In genomic region chr15:69478259-69478687, GRCh38 we compare ENCODE assay signal across 8 cellular contexts. TPM values are rescaled to one million over a fixed set of nuclear protein-coding genes. Genes with fewer than 3 reads are reported as not detected.
DNase-seq lines count a peak whose midpoint lies in the region; ATAC-seq, FAIRE-seq and TF ChIP-seq lines count a peak whose summit lies in the region.

No MANE protein-coding gene starts in this region.

- H3K27ac Mint-ChIP-seq in activated CD4-positive, alpha-beta memory T cell treated with anti-CD3 and anti-CD28 coated beads, Interleukin-2, amount 10 ng/mL, durations not matched to agents 7 days and 5 days: no peak overlapping the region

- H3K9ac ChIP-seq in neuronal stem cell (ENCODE audit: low read depth, low read length, poor library complexity): no peak overlapping the region

- H3K4me1 ChIP-seq in neuronal stem cell (ENCODE audit: control insufficient read depth in 2 of 2, insufficient read depth in 1 of 2, low read depth in 1 of 2, low read length in 2 of 2): no peaks in the 10 kb centered on the region

- no peaks in the 10 kb centered on the region for H3K36me3 Mint-ChIP-seq in activated CD4-positive, alpha-beta memory T cell treated with anti-CD3 and anti-CD28 coated beads, Interleukin-2, amount 10 ng/mL, durations not matched to agents 7 days and 5 days (ENCODE audit: low read depth)

- FAIRE-seq in GM12892 (lab: Jason Lieb, UNC): peak; percentile 21

- WGBS in neuronal stem cell (ENCODE audit: extremely low coverage in 2 of 2, insufficient read length in 2 of 2, insufficient replicate concordance in 1 of 2), 2 donors: no CpG with 5 or more reads among the region's 12 CpGs

- no peak overlapping the region for H2BK12ac ChIP-seq in neuronal stem cell (ENCODE audit: low read length)

- no peak overlapping the region for H3K14ac ChIP-seq in neuronal stem cell (ENCODE audit: low read length)

- CTCF ChIA-PET in AG04450 (lab: Charles Lee): interaction anchor here (0.5 to 3.6 kb wide), 19 partner anchors 9 to 1204 kb away, joined by 3 to 25 read pairs (median 4); no protein-coding TSS in a partner anchor
- CTCF ChIA-PET in activated CD4-positive, alpha-beta memory T cell treated with anti-CD3 and anti-CD28 coated beads, Interleukin-2, amount 10 ng/mL, durations not matched to agents 7 days and 5 days (lab: Charles Lee): interaction anchor here (0.7 to 1.3 kb wide), 8 partner anchors 15 to 988 kb away, joined by 3 to 5 read pairs (median 4); partner anchors contain the start of gene TLE3

- H3K4me3 ChIP-seq in AG04450 (ENCODE audit: low read depth, low read length) (no peak overlapping the region), neuronal stem cell (ENCODE audit: low read length in 2 of 2) (no peak overlapping the region)

- H4K8ac ChIP-seq in neuronal stem cell (ENCODE audit: low read depth, low read length): no peak overlapping the region

- H2AFZ ChIP-seq in neuronal stem cell (ENCODE audit: low read length): no peak overlapping the region

- H3K27me3 Mint-ChIP-seq in activated CD4-positive, alpha-beta memory T cell treated with anti-CD3 and anti-CD28 coated beads, Interleukin-2, amount 10 ng/mL, durations not matched to agents 7 days and 5 days: peaks cover 13% of the 10 kb centered on the region

- H3K27me3 ChIP-seq in AG04450 (ENCODE audit: control insufficient read depth, insufficient read depth, low read length) (peaks cover 18% of the 10 kb centered on the region), neuronal stem cell (ENCODE audit: control insufficient read depth in 3 of 3, insufficient read depth in 3 of 3, low read depth in 1 of 3, low read length in 3 of 3) (peaks cover 0 to 5% (median 0%) of the 10 kb centered on the region in 3 experiments)

- H3K27ac ChIP-seq in AG04450 (ENCODE audit: low read depth, low read length): no peak overlapping the region
- H3K27ac ChIP-seq in neuronal stem cell (replicated peaks; ENCODE audit: low read length): no peak overlapping the region

- TF ChIP-seq POLR2A in GM12892 (IDR thresholded peaks at IDR 0.05; ENCODE audit: low read depth, low read length): no peak
- TF ChIP-seq POLR2A in GM18505 (IDR thresholded peaks at IDR 0.05; ENCODE audit: borderline replicate concordance, extremely low read depth, insufficient read depth, insufficient read length): no peak

- H2BK15ac ChIP-seq in neuronal stem cell (ENCODE audit: low read length): no peak overlapping the region

- no peak overlapping the region for H2AK5ac ChIP-seq in neuronal stem cell (ENCODE audit: low read depth, low read length)

- peaks cover 11% of the 10 kb centered on the region for H3K9me3 Mint-ChIP-seq in activated CD4-positive, alpha-beta memory T cell treated with anti-CD3 and anti-CD28 coated beads, Interleukin-2, amount 10 ng/mL, durations not matched to agents 7 days and 5 days

- POLR2A ChIA-PET in AG04450 (lab: Yijun Ruan, JAX): no interaction called here
- POLR2A ChIA-PET in activated CD4-positive, alpha-beta memory T cell treated with anti-CD3 and anti-CD28 coated beads, Interleukin-2, amount 10 ng/mL, durations not matched to agents 7 days and 5 days (lab: Charles Lee): no interaction called here

- H3K4ac ChIP-seq in neuronal stem cell (ENCODE audit: low read length): no peak overlapping the region

- TF ChIP-seq CTCF in AG04450 (IDR thresholded peaks at IDR 0.05; ENCODE audit: low read depth, low read length): peak; percentile 88

- no peak overlapping the region for H4K91ac ChIP-seq in neuronal stem cell (ENCODE audit: low read depth, low read length, poor library complexity)

- H2BK5ac ChIP-seq in neuronal stem cell (ENCODE audit: low read length): no peak overlapping the region

- ATAC-seq in GM18505 (IDR thresholded peaks at IDR 0.05; ENCODE audit: unreplicated experiment) (no peak), GM19455 (IDR thresholded peaks at IDR 0.05; ENCODE audit: unreplicated experiment) (no peak)

- no peak overlapping the region for H3K23ac ChIP-seq in neuronal stem cell (ENCODE audit: low read depth, low read length, poor library complexity)

- no peak overlapping the region for H3K4me2 ChIP-seq in neuronal stem cell (ENCODE audit: insufficient read depth, low read length, poor library complexity, severe bottlenecking)

- no peaks in the 10 kb centered on the region for H3K79me1 ChIP-seq in neuronal stem cell (ENCODE audit: low read depth, low read length)

- DNase-seq in AG04450 (ENCODE audit: low read depth, low spot score) (no peak), GM12892 (ENCODE audit: insufficient read length) (no peak), NCI-H2227 (lab: John Stamatoyannopoulos, UW; ENCODE audit: unreplicated experiment) (peak; percentile 59), fibroblast of peridontal ligament (ENCODE audit: extremely low read depth) (peak; percentile 34), neuronal stem cell (ENCODE audit: low spot score) (peak; percentile 70)
- peak; percentile 33 for DNase-seq in activated CD4-positive, alpha-beta memory T cell treated with anti-CD3 and anti-CD28 coated beads, Interleukin-2, amount 10 ng/mL, durations not matched to agents 7 days and 5 days

- H3K4me3 Mint-ChIP-seq in activated CD4-positive, alpha-beta memory T cell treated with anti-CD3 and anti-CD28 coated beads, Interleukin-2, amount 10 ng/mL, durations not matched to agents 7 days and 5 days: no peak overlapping the region

- H3K18ac ChIP-seq in neuronal stem cell (ENCODE audit: low read length): no peak overlapping the region

- H3K36me3 ChIP-seq in neuronal stem cell (replicated peaks in 1 of 2; ENCODE audit: control insufficient read depth in 2 of 2, insufficient read depth in 2 of 2, low read length in 2 of 2): peaks cover 0 to 1% of the 10 kb centered on the region in 2 donors

- no peaks in the 10 kb centered on the region for H3K4me1 Mint-ChIP-seq in activated CD4-positive, alpha-beta memory T cell treated with anti-CD3 and anti-CD28 coated beads, Interleukin-2, amount 10 ng/mL, durations not matched to agents 7 days and 5 days

- H2BK120ac ChIP-seq in neuronal stem cell (ENCODE audit: low read depth, low read length): no peak overlapping the region

- no peaks in the 10 kb centered on the region; the same call in 1 of the 2 replicates for H3K9me3 ChIP-seq in AG04450 (ENCODE audit: control insufficient read depth, insufficient read depth, low read length)
- H3K9me3 ChIP-seq in neuronal stem cell (replicated peaks in 1 of 2; ENCODE audit: control insufficient read depth in 2 of 2, insufficient read depth in 1 of 2, low read depth in 1 of 2, low read length in 2 of 2): peaks cover 0 to 2% of the 10 kb centered on the region in 2 donors

RNA-seq across cellular contexts. Expression of gene RPLP1, which starts 25.7 kb away (rescaled TPM):
- 722 and 1,256 TPM in 2 replicates for polyA plus RNA-seq in AG04450 (2011; rRNA removed)
- 229 and 299 TPM in 2 replicates for polyA minus RNA-seq in AG04450 (2011; rRNA and poly(A)+ RNA removed)
- 1,556 TPM for polyA plus RNA-seq in GM12892 (2012; ENCODE audit: missing spikeins)
- 1,000 to 10,000 TPM; 1,524 to 1,535 TPM for total RNA-seq in activated CD4-positive, alpha-beta memory T cell treated with anti-CD3 and anti-CD28 coated beads, Interleukin-2, amount 10 ng/mL, durations not matched to agents 7 days and 5 days
- 3,764 TPM for polyA plus RNA-seq in neuronal stem cell (2013, experiment 1 of 2)
- polyA plus RNA-seq in neuronal stem cell (2013, experiment 2 of 2): 3,897 TPM

Comparison
In these comparisons a context has a peak if more than half of its experiments do, and no peak if none do; other contexts are left out.
1. DNase-seq: peak in NCI-H2227 (single experiment), activated CD4-positive, alpha-beta memory T cell treated with anti-CD3 and anti-CD28 coated beads, Interleukin-2, amount 10 ng/mL, durations not matched to agents 7 days and 5 days (single experiment), fibroblast of peridontal ligament (single experiment) and neuronal stem cell (single experiment); none in AG04450 (single experiment) and GM12892 (single experiment).